Comparison of ENCODE assay signal across 8 cellular contexts in genomic region chr11:61679893-61680621, GRCh38. TPM values are rescaled to one million over a fixed set of nuclear protein-coding genes. Genes with fewer than 3 reads are reported as not detected.
A peak's percentile ranks its signal among the peaks of the same experiment; 100 is the strongest.
DNase-seq lines count a peak whose midpoint lies in the region; ATAC-seq lines count a peak whose summit lies in the region.

Gene DAGLA, plus strand, starts transcription at chr11:61680391. Its CDS starts 39,765 bp downstream, at chr11:61720156.

- ATAC-seq in GM21529 (IDR thresholded peaks at IDR 0.05; ENCODE audit: unreplicated experiment) (peak; percentile 49), HG03460 (IDR thresholded peaks at IDR 0.05; ENCODE audit: unreplicated experiment) (no peak)

- H3K9ac ChIP-seq in BLaER1 treated with 17β-estradiol and CSF1 and Interleukin-3, amounts not matched to agents 10 nM and 100 nM = peak within 1 kb of the TSS; percentile 48 to 85 (median 64); a peak in 21 of 22 replicates

- H4K20me1 ChIP-seq in BLaER1 treated with 17β-estradiol and CSF1 and Interleukin-3, amounts not matched to agents 10 nM and 100 nM = peaks cover 0 to 27% (median 11%) of the 10 kb centered on the region in 11 experiments; a peak in 13 of 22 replicates

- no peaks in the 10 kb centered on the region for H3K36me3 ChIP-seq in BLaER1 treated with 17β-estradiol and CSF1 and Interleukin-3, amounts not matched to agents 10 nM and 100 nM

- peaks cover 3 to 54% (median 12%) of the 10 kb centered on the region in 11 experiments; a peak in 15 of 22 replicates for H3K27me3 ChIP-seq in BLaER1 treated with 17β-estradiol and CSF1 and Interleukin-3, amounts not matched to agents 10 nM and 100 nM

- peak; percentile 59 for DNase-seq in NCI-H2227 treated with DMSO at 0.1 percent for 48 hours (lab: John Stamatoyannopoulos, UW)
- peak; percentile 66 for DNase-seq in activated CD4-positive, alpha-beta T cell treated with anti-CD3 and anti-CD28 coated beads, Interleukin-2, amount 50 U/mL, for 4 hours
- DNase-seq in ecto neural progenitor cell (ENCODE audit: low spot score) = peak; percentile 91
- DNase-seq in lung microvascular endothelial cell (ENCODE audit: low read depth in 2 of 2) = peak; percentile 60 to 78
- DNase-seq in stimulated activated CD4-positive, alpha-beta T cell treated with anti-CD3 and anti-CD28 coated beads, TNF-alpha, amount 100 ng/mL, for 24 hours (ENCODE audit: low read depth in 3 of 3) = peak; percentile 59 to 63 (median 61)

- peak within 1 kb of the TSS; percentile 85 to 100 (median 93) for H3K4me2 ChIP-seq in BLaER1 treated with 17β-estradiol and CSF1 and Interleukin-3, amounts not matched to agents 10 nM and 100 nM

- H3K4me3 ChIP-seq in BLaER1 treated with 17β-estradiol and CSF1 and Interleukin-3, amounts not matched to agents 10 nM and 100 nM = peak within 1 kb of the TSS; percentile 51 to 70 (median 60)

- H3K27ac ChIP-seq in BLaER1 treated with 17β-estradiol and CSF1 and Interleukin-3, amounts not matched to agents 10 nM and 100 nM = peak within 1 kb of the TSS in 8 of 11 experiments; percentile 39 to 86 (median 62); a peak in 12 of 22 replicates

- no peaks in the 10 kb centered on the region for H3K9me3 ChIP-seq in BLaER1 treated with 17β-estradiol and CSF1 and Interleukin-3, amounts not matched to agents 10 nM and 100 nM (replicated peaks in 1 of 11)

- H3K4me1 ChIP-seq in BLaER1 treated with 17β-estradiol and CSF1 and Interleukin-3, amounts not matched to agents 10 nM and 100 nM = peaks cover 48 to 70% (median 57%) of the 10 kb centered on the region in 10 experiments

RNA-seq across cellular contexts. Expression of gene DAGLA, which starts in this region (rescaled TPM):
- total RNA-seq in lung microvascular endothelial cell = 1.5 and 3.0 TPM in 2 replicates
